In the genomic region with DNA sequence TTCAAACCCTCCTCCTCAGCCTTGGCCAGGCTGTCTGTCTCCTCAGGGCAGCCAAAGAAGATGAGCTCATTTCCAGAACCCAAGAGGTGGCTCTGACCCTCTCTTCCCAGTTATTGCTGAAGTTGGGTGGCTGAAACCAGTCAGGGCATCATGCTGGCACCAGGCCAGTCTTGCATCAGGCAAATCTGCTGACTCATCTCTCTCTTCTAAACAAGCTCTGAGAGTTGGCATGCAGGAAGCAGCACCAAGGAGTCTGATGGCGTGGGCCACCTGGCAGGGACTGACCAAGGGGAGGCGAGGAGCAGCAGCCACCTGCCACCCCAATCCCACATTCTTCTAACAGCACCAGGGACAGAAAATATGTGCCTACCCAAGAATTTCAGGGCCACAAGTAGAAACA, we compare ENCODE assay signal across 9 cellular contexts.
DNase-seq lines count a peak whose midpoint lies in the region; ATAC-seq and TF ChIP-seq lines count a peak whose summit lies in the region.
"Had no signal": no experiment of that assay in that cellular context is flagged by ENCODE, and none has a peak within 500 bp of the region (broad histone marks: within the 10 kb centered on the region; RNA-seq: fewer than 3 reads in every experiment).

No MANE protein-coding gene starts in this region.

- intact Hi-C loops in Right ventricle myocardium superior (cut with DNase I): no loop called here
- intact Hi-C loops in left ventricle myocardium inferior (cut with micrococcal nuclease): no loop called here
- intact Hi-C loops in thyroid gland (cut with DNase I): no loop called here

- no peaks in the 10 kb centered on the region for H3K9me3 ChIP-seq in left ventricle myocardium inferior (replicated peaks)
- H3K9me3 ChIP-seq in thyroid gland: no peaks in the 10 kb centered on the region
- H3K9me3 ChIP-seq: left lung had no signal

- no peak for TF ChIP-seq POLR2A in thyroid gland (IDR thresholded peaks at IDR 0.05)

- ATAC-seq in Right ventricle myocardium superior (ENCODE audit: poor library complexity) (no peak), HG03571 (IDR thresholded peaks at IDR 0.05; ENCODE audit: unreplicated experiment) (no peak)
- ATAC-seq: left lung had no signal

- TF ChIP-seq CTCF in left ventricle myocardium inferior (IDR thresholded peaks at IDR 0.05; ENCODE audit: borderline replicate concordance): no peak
- TF ChIP-seq CTCF in thyroid gland (IDR thresholded peaks at IDR 0.05): no peak

- no peak overlapping the region for H3K4me3 ChIP-seq in left ventricle myocardium inferior
- H3K4me3 ChIP-seq in thyroid gland (replicated peaks in 1 of 3): no peak overlapping the region
- H3K4me3 ChIP-seq: left lung had no signal

- H3K4me1 ChIP-seq in left ventricle myocardium inferior (peaks cover 8% of the 10 kb centered on the region), thyroid gland (peaks cover 22 to 39% of the 10 kb centered on the region in 2 donors)
- H3K4me1 ChIP-seq: left lung had no signal

- 19 to 40% methylated on average over 2 of the region's 2 CpGs for WGBS in thyroid gland, 2 donors

- DNase-seq in Right ventricle myocardium superior (peak; percentile 48), left ventricle myocardium inferior (no peak), NCI-H748 treated with DMSO at 0.1 percent for 48 hours (lab: John Stamatoyannopoulos, UW) (peak; percentile 4), fibroblast of gingiva (ENCODE audit: low read depth) (peak; percentile 50), thyroid gland (peak; percentile 98), NCI-H128 (lab: John Stamatoyannopoulos, UW; ENCODE audit: unreplicated experiment) (no peak), GDM1 (lab: John Stamatoyannopoulos, UW) (no peak)

- H3K36me3 ChIP-seq in left ventricle myocardium inferior (no peaks in the 10 kb centered on the region), thyroid gland (no peaks in the 10 kb centered on the region)
- H3K36me3 ChIP-seq: left lung had no signal

- H3K27me3 ChIP-seq in left ventricle myocardium inferior (ENCODE audit: low read depth): no peaks in the 10 kb centered on the region
- H3K27me3 ChIP-seq in thyroid gland: no peaks in the 10 kb centered on the region
- H3K27me3 ChIP-seq: left lung had no signal

- H3K27ac ChIP-seq in left ventricle myocardium inferior (replicated peaks) (no peak overlapping the region), thyroid gland (peak overlapping the region; percentile 64 to 73 (median 67))
- H3K27ac ChIP-seq: left lung had no signal

Comparison
In these comparisons a context has a peak if more than half of its experiments do, and no peak if none do; other contexts are left out.
1. DNase-seq: peak in Right ventricle myocardium superior (single experiment), NCI-H748 treated with DMSO at 0.1 percent for 48 hours (single experiment), fibroblast of gingiva (single experiment) and thyroid gland (2 of 2); none in left ventricle myocardium inferior (single experiment), NCI-H128 (single experiment) and GDM1 (single experiment).